ENCODE assay signal across 13 cellular contexts in genomic region chr9:91178281-91179236, GRCh38.
DNase-seq lines count a peak whose midpoint lies in the region; ATAC-seq and TF ChIP-seq lines count a peak whose summit lies in the region.
"Had no signal": no experiment of that assay in that cellular context is flagged by ENCODE, and none has a peak within 500 bp of the region (broad histone marks: within the 10 kb centered on the region; RNA-seq: fewer than 3 reads in every experiment).

No MANE protein-coding gene starts in this region.

- intact Hi-C loops in left ventricle myocardium superior (cut with micrococcal nuclease), result no loop called here
- intact Hi-C loops in left colon (cut with DNase I, micrococcal nuclease), result no loop called here

- H3K9me3 ChIP-seq in right atrium auricular region, result no peaks in the 10 kb centered on the region
- H3K9me3 ChIP-seq: sigmoid colon had no signal

- H3K27me3 ChIP-seq in right atrium auricular region, result no peaks in the 10 kb centered on the region
- H3K27me3 ChIP-seq: dorsolateral prefrontal cortex, sigmoid colon had no signal

- H3K36me3 ChIP-seq in right atrium auricular region, result no peaks in the 10 kb centered on the region
- H3K36me3 ChIP-seq: sigmoid colon had no signal

- in situ Hi-C loops in G401 (cut with HindIII; ENCODE audit: low sequenced_read_pairs), result no loop called here

- DNase-seq in right atrium auricular region (ENCODE audit: low spot score), result peak; percentile 53
- no peak for DNase-seq in left ventricle myocardium superior
- peak; percentile 74 for DNase-seq in activated CD8-positive, alpha-beta memory T cell treated with anti-CD3 and anti-CD28 coated beads, Interleukin-2, amount 50 U/mL, for 48 hours
- DNase-seq in left colon, result no peak
- no peak for DNase-seq in G401 (ENCODE audit: low spot score)
- DNase-seq in epidermal melanocyte (ENCODE audit: insufficient read length, low spot score), result no peak
- DNase-seq in NAMALWA (ENCODE audit: low spot score), result no peak
- no peak for DNase-seq in GM19238 (ENCODE audit: insufficient read length, low spot score)
- DNase-seq: midbrain, MM.1S, PC-9, sigmoid colon had no signal

- H3K27ac ChIP-seq in right atrium auricular region, result no peak overlapping the region
- H3K27ac ChIP-seq: dorsolateral prefrontal cortex, sigmoid colon had no signal

- no peak overlapping the region for H3K4me3 ChIP-seq in right atrium auricular region
- H3K4me3 ChIP-seq: dorsolateral prefrontal cortex, PC-9, sigmoid colon had no signal

- no peak for ATAC-seq in left ventricle myocardium superior
- ATAC-seq in left colon, result peak; percentile 79

- no peaks in the 10 kb centered on the region for H3K4me1 ChIP-seq in right atrium auricular region
- H3K4me1 ChIP-seq: sigmoid colon had no signal

- no peak for TF ChIP-seq CTCF in right atrium auricular region (IDR thresholded peaks at IDR 0.05)

Comparison
In these comparisons a context has a peak if more than half of its experiments do, and no peak if none do; other contexts are left out.
1. DNase-seq: peak in right atrium auricular region (single experiment) and activated CD8-positive, alpha-beta memory T cell treated with anti-CD3 and anti-CD28 coated beads, Interleukin-2, amount 50 U/mL, for 48 hours (single experiment); none in left ventricle myocardium superior (single experiment), left colon (0 of 2), G401 (single experiment), epidermal melanocyte (single experiment), NAMALWA (single experiment) and GM19238 (single experiment).